Comparison of ENCODE assay signal across 29 cellular contexts in genomic region chr4:70654605-70655011, GRCh38. TPM values are rescaled to one million over a fixed set of nuclear protein-coding genes. Genes with fewer than 3 reads are reported as not detected.
DNase-seq lines count a peak whose midpoint lies in the region; ATAC-seq and TF ChIP-seq lines count a peak whose summit lies in the region.
"Had no signal": no experiment of that assay in that cellular context is flagged by ENCODE, and none has a peak within 500 bp of the region (broad histone marks: within the 10 kb centered on the region; RNA-seq: fewer than 3 reads in every experiment).

No MANE protein-coding gene starts in this region.

- no peaks in the 10 kb centered on the region for H3K27me3 ChIP-seq in GM23248 (replicated peaks; ENCODE audit: insufficient read depth)
- H3K27me3 ChIP-seq: sigmoid colon, stomach, tibial artery had no signal

- no peaks in the 10 kb centered on the region for H3K36me3 ChIP-seq in GM23248 (ENCODE audit: low read depth)
- H3K36me3 ChIP-seq: prostate gland, sigmoid colon, stomach, tibial artery had no signal

- no peaks in the 10 kb centered on the region for H3F3A ChIP-seq in GM23248 (ENCODE audit: insufficient read depth)

- H3K9me3 ChIP-seq in GM23248 (ENCODE audit: low read depth) = no peaks in the 10 kb centered on the region
- H3K9me3 ChIP-seq: prostate gland, sigmoid colon, stomach, tibial artery had no signal

- no peaks in the 10 kb centered on the region for H3K9me2 ChIP-seq in GM23248 (ENCODE audit: insufficient read depth)

- TF ChIP-seq CTCF in AG10803 (conservative IDR thresholded peaks at IDR 0.05; ENCODE audit: low read length) (no peak), fibroblast of the aortic adventitia (IDR thresholded peaks at IDR 0.05; ENCODE audit: insufficient read depth, low read length) (no peak)

- H3K9ac ChIP-seq in GM23248 = no peak overlapping the region

- H3K27ac ChIP-seq in GM23248 = no peak overlapping the region
- H3K27ac ChIP-seq: dorsolateral prefrontal cortex, prostate gland, sigmoid colon, stomach, tibial artery had no signal

- 67 to 72% methylated on average over 5 of the region's 5 CpGs for WGBS in GM23248 (ENCODE audit: low coverage in 1 of 2, low lambda C conversion rate in 2 of 2, missing lambda C conversion rate in 2 of 2), 2 experiments

- no peak overlapping the region for H3K4me3 ChIP-seq in AG10803 (ENCODE audit: low read length)
- no peak overlapping the region for H3K4me3 ChIP-seq in GM23248
- no peak overlapping the region for H3K4me3 ChIP-seq in fibroblast of the aortic adventitia (ENCODE audit: low read depth, low read length)
- H3K4me3 ChIP-seq: dorsolateral prefrontal cortex, prostate gland, sigmoid colon, stomach, tibial artery had no signal

- H3K4me2 ChIP-seq in GM23248 (ENCODE audit: unreplicated experiment) = no peak overlapping the region

- no peak overlapping the region for H2AFZ ChIP-seq in GM23248

- no peaks in the 10 kb centered on the region for H3K4me1 ChIP-seq in GM23248 (ENCODE audit: insufficient read depth)
- H3K4me1 ChIP-seq: prostate gland, tibial artery had no signal

- no peaks in the 10 kb centered on the region for H4K20me1 ChIP-seq in GM23248 (ENCODE audit: insufficient read depth)

- DNase-seq in AG10803 (ENCODE audit: low read depth) (peak; percentile 32), GM23248 (peak; percentile 30), OCI-M1 (lab: John Stamatoyannopoulos, UW) (peak; percentile 73), fibroblast of the aortic adventitia (ENCODE audit: low read depth) (peak; percentile 73)
- DNase-seq in stimulated activated CD4-positive, alpha-beta T cell treated with anti-CD3 and anti-CD28 coated beads, Interleukin-12 subunit alpha, Interleukin-12 subunit beta, amount 100 ng/mL, for 4 hours = no peak
- no peak for DNase-seq in activated T-cell treated with anti-CD3 and anti-CD28 coated beads, Interleukin-2, amount 50 U/mL, for 1 hour
- no peak for DNase-seq in activated naive CD4-positive, alpha-beta T cell treated with Interleukin-2 at 50 U/mL for 16 hours
- DNase-seq: 8988T; activated CD4-positive, alpha-beta memory T cell treated with anti-CD3 and anti-CD28 coated beads for 36 hours; activated effector memory CD4-positive, alpha-beta T cell treated with Interleukin-2 at 50 U/mL for 16 hours; AML-193; CD8-positive, alpha-beta T cell; DMS153; dorsolateral prefrontal cortex; GF-D8; left cardiac atrium; mammary epithelial cell; NCI-H1048; NCI-H187; NCI-H82; Right ventricle myocardium superior; sigmoid colon; stomach; T-helper 9 cell; tibial artery had no signal

- in situ Hi-C loops in GM23248 (cut with MboI) = no loop called here

- no peak for ATAC-seq in HG03135 (IDR thresholded peaks at IDR 0.05; ENCODE audit: unreplicated experiment)
- ATAC-seq: CD8-positive, alpha-beta T cell; left cardiac atrium; PC-3 had no signal

- H3K79me2 ChIP-seq in GM23248 (ENCODE audit: insufficient read depth) = no peaks in the 10 kb centered on the region

RNA-seq across cellular contexts. Expression of gene JCHAIN, which starts 11.7 kb away (rescaled TPM):
- total RNA-seq in GM23248 (2014; rRNA removed; shearing (Covaris generic)) = 2.3 and 3.0 TPM in 2 replicates
- 4.7 and 4.9 TPM in 2 replicates for polyA plus RNA-seq in GM23248 (2016; fragmentation: Nextera tagmentation; extraction: Ambion mirVana)
- total RNA-seq in fibroblast of the aortic adventitia (ENCODE audit: low replicate concordance) = 0.99 and 18.2 TPM in 2 replicates
- total RNA-seq: activated CD4-positive, alpha-beta memory T cell treated with anti-CD3 and anti-CD28 coated beads for 36 hours; LHCN-M2; PC-3 had no signal
- polyA plus RNA-seq: mammary epithelial cell had no signal

RNA-seq across cellular contexts. Expression of gene ENAM, which starts 26.1 kb away (rescaled TPM):
- not detected in 2 replicates for total RNA-seq in GM23248 (2014; rRNA removed; shearing (Covaris generic))
- polyA plus RNA-seq in GM23248 (2016; fragmentation: Nextera tagmentation; extraction: Ambion mirVana) = not detected in 2 replicates
- 0.18 TPM in 1 of 2 replicates, not detected in the other for total RNA-seq in fibroblast of the aortic adventitia (ENCODE audit: low replicate concordance)
- total RNA-seq: activated CD4-positive, alpha-beta memory T cell treated with anti-CD3 and anti-CD28 coated beads for 36 hours; CD8-positive, alpha-beta T cell; mammary epithelial cell; PC-3 had no signal
- polyA plus RNA-seq: mammary epithelial cell, sigmoid colon had no signal

RNA-seq across cellular contexts. Expression of gene UTP3, which starts 33.7 kb away (rescaled TPM):
- total RNA-seq in GM23248 (2014; rRNA removed; shearing (Covaris generic)) = 22.8 and 27.1 TPM in 2 replicates
- 17.8 and 19.2 TPM in 2 replicates for polyA plus RNA-seq in GM23248 (2016; fragmentation: Nextera tagmentation; extraction: Ambion mirVana)
- total RNA-seq in fibroblast of the aortic adventitia (ENCODE audit: low replicate concordance) = 22.5 and 30.6 TPM in 2 replicates

Comparison
In these comparisons a context has a peak if more than half of its experiments do, and no peak if none do; other contexts are left out.
1. DNase-seq: peak in AG10803 (single experiment), GM23248 (single experiment), OCI-M1 (single experiment) and fibroblast of the aortic adventitia (single experiment); none in stimulated activated CD4-positive, alpha-beta T cell treated with anti-CD3 and anti-CD28 coated beads, Interleukin-12 subunit alpha, Interleukin-12 subunit beta, amount 100 ng/mL, for 4 hours (single experiment), activated T-cell treated with anti-CD3 and anti-CD28 coated beads, Interleukin-2, amount 50 U/mL, for 1 hour (single experiment) and activated naive CD4-positive, alpha-beta T cell treated with Interleukin-2 at 50 U/mL for 16 hours (single experiment).